Comparison of ENCODE assay signal across 8 cellular contexts in genomic region chrX:3962511-3963350, GRCh38.
A peak's percentile ranks its signal among the peaks of the same experiment; 100 is the strongest.
DNase-seq lines count a peak whose midpoint lies in the region; ATAC-seq and TF ChIP-seq lines count a peak whose summit lies in the region.

No MANE protein-coding gene starts in this region.

- H3K36me3 Mint-ChIP-seq in T-helper 17 cell (ENCODE audit: low read depth) = no peaks in the 10 kb centered on the region

- peaks cover 15% of the 10 kb centered on the region for H3K27me3 Mint-ChIP-seq in T-helper 17 cell

- TF ChIP-seq CTCF in AG10803 (conservative IDR thresholded peaks at IDR 0.05; ENCODE audit: low read length) = peak; percentile 51
- peak; percentile 64 for TF ChIP-seq CTCF in GM12873 (IDR thresholded peaks at IDR 0.05; ENCODE audit: insufficient read depth, low read depth, low read length, missing control alignments)
- TF ChIP-seq CTCF in mucosa of descending colon (IDR thresholded peaks at IDR 0.05) = no peak

- H3K4me1 Mint-ChIP-seq in T-helper 17 cell = peaks cover 4% of the 10 kb centered on the region

- no peaks in the 10 kb centered on the region for H3K36me3 ChIP-seq in mucosa of descending colon (ENCODE audit: low read depth)

- peak; percentile 31 for ATAC-seq in mucosa of descending colon
- no peak for ATAC-seq in T-helper 17 cell
- no peak for ATAC-seq in GM19397 (IDR thresholded peaks at IDR 0.05; ENCODE audit: unreplicated experiment)

- DNase-seq in AG10803 (ENCODE audit: low read depth) = no peak
- peak; percentile 1 for DNase-seq in NCI-H187 treated with DMSO at 0.1 percent for 48 hours (lab: John Stamatoyannopoulos, UW)
- DNase-seq in cerebellar cortex (ENCODE audit: low spot score) = peak; percentile 8
- DNase-seq in mucosa of descending colon = peak in 1 of 3 donors; percentile 17
- no peak for DNase-seq in T-helper 17 cell
- no peak for DNase-seq in NCI-H2029 treated with DMSO at 0.1 percent for 48 hours (lab: John Stamatoyannopoulos, UW)

- H3K4me1 ChIP-seq in mucosa of descending colon (ENCODE audit: low read depth) = no peaks in the 10 kb centered on the region

- H3K27ac Mint-ChIP-seq in T-helper 17 cell = no peak overlapping the region

- intact Hi-C loops in mucosa of descending colon (cut with DNase I, micrococcal nuclease) = no loop called here

- H3K4me3 ChIP-seq in AG10803 (ENCODE audit: low read length) (no peak overlapping the region), mucosa of descending colon (no peak overlapping the region)

- H3K4me3 Mint-ChIP-seq in T-helper 17 cell = no peak overlapping the region

- H3K9me3 ChIP-seq in mucosa of descending colon (no peaks in the 10 kb centered on the region), T-helper 17 cell (ENCODE audit: control insufficient read depth, low read length, poor library complexity, severe bottlenecking) (no peaks in the 10 kb centered on the region)

Comparison
In these comparisons a context has a peak if more than half of its experiments do, and no peak if none do; other contexts are left out.
1. DNase-seq: peak in NCI-H187 treated with DMSO at 0.1 percent for 48 hours (single experiment) and cerebellar cortex (single experiment); none in AG10803 (single experiment), T-helper 17 cell (0 of 3) and NCI-H2029 treated with DMSO at 0.1 percent for 48 hours (single experiment).